ENCODE assay signal across 25 cellular contexts in the genomic region with DNA sequence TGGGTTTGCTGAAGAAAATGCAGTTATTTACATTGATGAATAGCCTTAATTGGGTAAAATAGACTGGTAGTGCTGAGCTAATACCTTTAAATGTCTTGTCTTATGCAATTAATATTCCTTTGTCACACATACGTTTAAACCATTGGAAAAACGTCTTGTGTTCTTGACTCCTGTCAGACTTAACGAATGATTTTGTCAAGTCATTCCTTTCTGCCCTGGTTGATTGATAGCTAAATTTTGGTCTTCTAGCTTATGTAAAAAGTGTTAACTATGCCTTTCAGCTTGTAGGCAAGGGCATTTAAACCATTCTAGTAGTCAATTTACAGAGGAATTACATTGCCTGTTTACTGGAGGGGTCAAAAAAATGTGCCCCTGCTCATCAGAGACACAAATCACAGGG.
DNase-seq lines count a peak whose midpoint lies in the region; ATAC-seq, FAIRE-seq and TF ChIP-seq lines count a peak whose summit lies in the region.
"Had no signal": no experiment of that assay in that cellular context is flagged by ENCODE, and none has a peak within 500 bp of the region (broad histone marks: within the 10 kb centered on the region; RNA-seq: fewer than 3 reads in every experiment).

No MANE protein-coding gene starts in this region.

- H3K27me3 ChIP-seq in HepG2 (ENCODE audit: control insufficient read depth in 1 of 2, insufficient read depth in 2 of 2, low read length in 2 of 2), result no peaks in the 10 kb centered on the region
- H3K27me3 ChIP-seq in right lobe of liver, result no peaks in the 10 kb centered on the region
- H3K27me3 ChIP-seq: BE2C; BLaER1 treated with 17β-estradiol and CSF1 and Interleukin-3, amounts not matched to agents 10 nM and 100 nM had no signal

- peaks cover 88% of the 10 kb centered on the region for H3K9me3 ChIP-seq in HepG2 (ENCODE audit: low read length)
- no peaks in the 10 kb centered on the region for H3K9me3 ChIP-seq in right lobe of liver
- H3K9me3 ChIP-seq: BE2C, HAP-1 had no signal

- H3K4me1 ChIP-seq in HepG2 (ENCODE audit: insufficient read depth, low read length) (no peaks in the 10 kb centered on the region), right lobe of liver (no peaks in the 10 kb centered on the region)
- H3K4me1 ChIP-seq: BE2C; BLaER1 treated with 17β-estradiol and CSF1 and Interleukin-3, amounts not matched to agents 10 nM and 100 nM; HAP-1 had no signal

- TF ChIP-seq EP300 in HepG2 (IDR thresholded peaks at IDR 0.05; ENCODE audit: low read depth in 2 of 2, low read length in 2 of 2) (no peak), HepG2 (CRISPR knock-in tag; IDR thresholded peaks at IDR 0.05; ENCODE audit: borderline replicate concordance) (no peak)

- no peak overlapping the region for H2AFZ ChIP-seq in HepG2 (ENCODE audit: low read length)

- no peak for TF ChIP-seq CTCF in HepG2 (CRISPR knock-in tag; IDR thresholded peaks at IDR 0.05)
- TF ChIP-seq CTCF in right lobe of liver (IDR thresholded peaks at IDR 0.05), result no peak
- no peak for TF ChIP-seq CTCF in natural killer cell (IDR thresholded peaks at IDR 0.05)

- ATAC-seq in HepG2 (no peak), right lobe of liver (no peak), left cardiac atrium (no peak), natural killer cell (no peak)

- no peak for TF ChIP-seq RAD21 in HepG2 (CRISPR knock-in tag; IDR thresholded peaks at IDR 0.05)

- no TSS peak for BruUV-seq in HepG2 (replicated peaks; lab: Mats Ljungman, UMichigan)

- no peak overlapping the region for H3K4me2 ChIP-seq in HepG2 (ENCODE audit: low read depth, low read length)
- H3K4me2 ChIP-seq: BLaER1 treated with 17β-estradiol and CSF1 and Interleukin-3, amounts not matched to agents 10 nM and 100 nM had no signal

- H3K79me2 ChIP-seq in HepG2 (ENCODE audit: insufficient read depth, low read length), result no peaks in the 10 kb centered on the region

- H3K4me1 Mint-ChIP-seq in activated naive CD4-positive, alpha-beta T cell treated with anti-CD3 and anti-CD28 coated beads, Interleukin-2, amount 10 ng/mL, durations not matched to agents 7 days and 5 days, result no peaks in the 10 kb centered on the region
- no peaks in the 10 kb centered on the region for H3K4me1 Mint-ChIP-seq in natural killer cell
- H3K4me1 Mint-ChIP-seq: CD14-positive monocyte; CD8-positive, alpha-beta memory T cell had no signal

- no peaks in the 10 kb centered on the region for H3K36me3 ChIP-seq in HepG2 (replicated peaks in 1 of 2; ENCODE audit: control insufficient read depth in 1 of 2, insufficient read depth in 2 of 2, low read length in 2 of 2)
- H3K36me3 ChIP-seq in right lobe of liver, result no peaks in the 10 kb centered on the region
- H3K36me3 ChIP-seq: BE2C; BLaER1 treated with 17β-estradiol and CSF1 and Interleukin-3, amounts not matched to agents 10 nM and 100 nM; HAP-1 had no signal

- POLR2A ChIA-PET in HepG2 (lab: Yijun Ruan, JAX), result no interaction called here

- H3K27ac Mint-ChIP-seq in activated naive CD4-positive, alpha-beta T cell treated with anti-CD3 and anti-CD28 coated beads, Interleukin-2, amount 10 ng/mL, durations not matched to agents 7 days and 5 days, result no peak overlapping the region
- no peak overlapping the region for H3K27ac Mint-ChIP-seq in natural killer cell
- H3K27ac Mint-ChIP-seq: CD14-positive monocyte; CD4-positive, alpha-beta T cell; CD8-positive, alpha-beta memory T cell; HFFc6 had no signal

- CTCF ChIA-PET in HepG2 (lab: Yijun Ruan, JAX; ENCODE audit: low intra/inter-chr PET ratio, low total read pairs), result no interaction called here
- CTCF ChIA-PET in activated naive CD4-positive, alpha-beta T cell treated with anti-CD3 and anti-CD28 coated beads, Interleukin-2, amount 10 ng/mL, durations not matched to agents 7 days and 5 days (lab: Charles Lee), result no interaction called here

- H3K4me3 Mint-ChIP-seq in activated naive CD4-positive, alpha-beta T cell treated with anti-CD3 and anti-CD28 coated beads, Interleukin-2, amount 10 ng/mL, durations not matched to agents 7 days and 5 days, result no peak overlapping the region
- no peak overlapping the region for H3K4me3 Mint-ChIP-seq in natural killer cell
- H3K4me3 Mint-ChIP-seq: CD14-positive monocyte; CD4-positive, alpha-beta T cell; CD8-positive, alpha-beta memory T cell; HFFc6 had no signal

- H3K9ac ChIP-seq in HepG2 (ENCODE audit: insufficient read depth, low read depth, low read length), result no peak overlapping the region
- H3K9ac ChIP-seq: BLaER1 treated with 17β-estradiol and CSF1 and Interleukin-3, amounts not matched to agents 10 nM and 100 nM had no signal

- H3K4me3 ChIP-seq in HepG2 (replicated peaks in 1 of 3; ENCODE audit: insufficient read depth in 1 of 3, low read depth in 2 of 3, low read length in 3 of 3) (no peak overlapping the region), right lobe of liver (no peak overlapping the region)
- H3K4me3 ChIP-seq: BLaER1 treated with 17β-estradiol and CSF1 and Interleukin-3, amounts not matched to agents 10 nM and 100 nM; HAP-1 had no signal

- in situ Hi-C loops in HepG2 (cut with HindIII; ENCODE audit: extremely low pct_ligation_motif_present, low pct_unique_long_range_greater_than_20kb), result no loop called here

- 8% methylated on average over 3 of the region's 3 CpGs for WGBS in HepG2 (ENCODE audit: low lambda C conversion rate)
- WGBS in right lobe of liver (ENCODE audit: insufficient coverage, low coverage, low lambda C conversion rate, missing lambda C conversion rate), result 43% methylated on average over 3 of the region's 3 CpGs

- TF ChIP-seq POLR2A in HepG2 (IDR thresholded peaks at IDR 0.05; ENCODE audit: insufficient read depth in 1 of 2, low read depth in 2 of 2, low read length in 2 of 2) (no peak), right lobe of liver (IDR thresholded peaks at IDR 0.05) (no peak)

- DNase-seq in HepG2 (ENCODE audit: low spot score) (no peak), right lobe of liver (no peak), caudate nucleus (lab: John Stamatoyannopoulos, UW) (no peak), putamen (ENCODE audit: low spot score) (peak; percentile 50), left cardiac atrium (no peak), natural killer cell (no peak)
- no peak for DNase-seq in activated naive CD4-positive, alpha-beta T cell treated with anti-CD3 and anti-CD28 coated beads, Interleukin-2, amount 10 ng/mL, durations not matched to agents 7 days and 5 days
- DNase-seq: ACHN; AML-193; BE2C; CD4-positive, alpha-beta T cell; CD8-positive, alpha-beta memory T cell; DMS53; DMS79 treated with DMSO at 0.1 percent for 48 hours; GF-D8; GOT3; HFFc6 had no signal

- no peaks in the 10 kb centered on the region for H4K20me1 ChIP-seq in HepG2 (ENCODE audit: insufficient read depth, low read length)
- H4K20me1 ChIP-seq: BLaER1 treated with 17β-estradiol and CSF1 and Interleukin-3, amounts not matched to agents 10 nM and 100 nM had no signal

- no peaks in the 10 kb centered on the region for H3K27me3 Mint-ChIP-seq in activated naive CD4-positive, alpha-beta T cell treated with anti-CD3 and anti-CD28 coated beads, Interleukin-2, amount 10 ng/mL, durations not matched to agents 7 days and 5 days
- H3K27me3 Mint-ChIP-seq in natural killer cell (ENCODE audit: low read depth in 2 of 2), result no peaks in the 10 kb centered on the region
- H3K27me3 Mint-ChIP-seq: CD4-positive, alpha-beta T cell; CD8-positive, alpha-beta memory T cell had no signal

- FAIRE-seq in HepG2 (lab: Jason Lieb, UNC), result no peak
- FAIRE-seq: A204.1, GM12891, GM18507, H54 had no signal

- peaks cover 13% of the 10 kb centered on the region for H3K9me3 Mint-ChIP-seq in activated naive CD4-positive, alpha-beta T cell treated with anti-CD3 and anti-CD28 coated beads, Interleukin-2, amount 10 ng/mL, durations not matched to agents 7 days and 5 days
- H3K9me3 Mint-ChIP-seq in natural killer cell, result peaks cover 9 to 25% of the 10 kb centered on the region in 2 donors

- H3K27ac ChIP-seq in HepG2 (ENCODE audit: extremely low read length, insufficient read depth, low read length) (no peak overlapping the region), right lobe of liver (no peak overlapping the region), caudate nucleus (ENCODE audit: low read depth, low read length) (peak overlapping the region; percentile 40)
- H3K27ac ChIP-seq: 22Rv1; BLaER1 treated with 17β-estradiol and CSF1 and Interleukin-3, amounts not matched to agents 10 nM and 100 nM had no signal

- intact Hi-C loops in HepG2 (cut with micrococcal nuclease; ENCODE audit: unreplicated experiment), result no loop called here
- intact Hi-C loops in right lobe of liver (cut with DNase I), result no loop called here
- intact Hi-C loops in left cardiac atrium (cut with DNase I), result no loop called here
- intact Hi-C loops in natural killer cell (cut with micrococcal nuclease), result no loop called here

- H3K36me3 Mint-ChIP-seq in activated naive CD4-positive, alpha-beta T cell treated with anti-CD3 and anti-CD28 coated beads, Interleukin-2, amount 10 ng/mL, durations not matched to agents 7 days and 5 days, result no peaks in the 10 kb centered on the region
- H3K36me3 Mint-ChIP-seq in natural killer cell, result no peaks in the 10 kb centered on the region
- H3K36me3 Mint-ChIP-seq: CD14-positive monocyte; CD8-positive, alpha-beta memory T cell had no signal

TF ChIP-seq in HepG2, 621 proteins besides CTCF, POLR2A, EP300 and RAD21:
- TF ChIP-seq SP140L (CRISPR knock-in tag; IDR thresholded peaks at IDR 0.05; ENCODE audit: borderline replicate concordance), result no peak
- peak; percentile 80 for TF ChIP-seq NFE2L2 (IDR thresholded peaks at IDR 0.05; ENCODE audit: low read length)
